25 cellular contexts compared by ENCODE assay signal in the genomic region with DNA sequence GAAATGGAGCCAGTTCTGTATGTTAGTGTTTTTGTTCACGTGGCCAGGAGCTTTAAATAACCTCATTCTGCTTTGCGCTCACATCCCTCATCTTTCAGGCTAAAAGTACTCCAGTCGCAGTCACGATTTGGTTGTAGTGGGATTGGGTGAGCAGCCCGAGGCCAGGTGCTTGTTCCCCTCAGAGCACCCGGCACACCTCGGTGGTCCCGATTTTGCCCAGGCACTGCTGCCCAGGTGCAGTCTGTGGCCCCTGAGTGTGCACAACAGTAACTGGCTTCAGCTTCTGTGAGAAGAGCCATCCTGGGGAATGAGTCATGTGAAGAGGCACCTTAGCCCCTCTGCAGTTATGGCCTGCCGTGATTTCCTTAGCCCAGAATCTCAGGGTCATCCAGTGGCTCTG. TPM values are rescaled to one million over a fixed set of nuclear protein-coding genes. Genes with fewer than 3 reads are reported as not detected.
DNase-seq lines count a peak whose midpoint lies in the region; ATAC-seq, FAIRE-seq and TF ChIP-seq lines count a peak whose summit lies in the region.
"Had no signal": no experiment of that assay in that cellular context is flagged by ENCODE, and none has a peak within 500 bp of the region (broad histone marks: within the 10 kb centered on the region; RNA-seq: fewer than 3 reads in every experiment).

No MANE protein-coding gene starts in this region.

- intact Hi-C loops in heart left ventricle (cut with DNase I) = no loop called here
- intact Hi-C loops in pancreas (cut with DNase I) = no loop called here
- intact Hi-C loops in transverse colon (cut with DNase I; ENCODE audit: low total_unique reads) = loop anchor here (10.0 kb wide), 1 partner anchor 560 kb away; no protein-coding TSS in a partner anchor

- H3K9me1 ChIP-seq in keratinocyte (ENCODE audit: control insufficient read depth, extremely low read depth, insufficient read depth, low read length) = no peaks in the 10 kb centered on the region

- H3K79me2 ChIP-seq in keratinocyte (ENCODE audit: control insufficient read depth, insufficient read depth, low read length) = no peaks in the 10 kb centered on the region

- H3K4me3 ChIP-seq in heart left ventricle (no peak overlapping the region), right atrium auricular region (no peak overlapping the region), keratinocyte (ENCODE audit: control insufficient read depth in 2 of 3, extremely low read depth in 1 of 3, insufficient read depth in 2 of 3, low read depth in 1 of 3, low read length in 3 of 3) (no peak overlapping the region), pancreas (no peak overlapping the region), transverse colon (no peak overlapping the region)
- H3K4me3 ChIP-seq: GM23248, right lobe of liver, SJCRH30 had no signal

- H2AFZ ChIP-seq in keratinocyte (ENCODE audit: control insufficient read depth, low read length) = no peak overlapping the region
- H2AFZ ChIP-seq: GM23248 had no signal

- no peaks in the 10 kb centered on the region for H3K9me3 ChIP-seq in heart left ventricle
- H3K9me3 ChIP-seq in right atrium auricular region = no peaks in the 10 kb centered on the region
- H3K9me3 ChIP-seq in keratinocyte (ENCODE audit: control insufficient read depth, low read depth, low read length) = no peaks in the 10 kb centered on the region
- H3K9me3 ChIP-seq in pancreas = no peaks in the 10 kb centered on the region
- H3K9me3 ChIP-seq in transverse colon = no peaks in the 10 kb centered on the region
- H3K9me3 ChIP-seq: Caco-2, right lobe of liver, SJCRH30 had no signal

- H3K9ac ChIP-seq in keratinocyte (ENCODE audit: control insufficient read depth, extremely low read depth, insufficient read depth, low read length) = no peak overlapping the region
- H3K9ac ChIP-seq: GM23248 had no signal

- in situ Hi-C loops in transverse colon (cut with MboI; ENCODE audit: low pct_ligation_motif_present in 1 of 4, low pct_unique_long_range_greater_than_20kb in 1 of 4, low sequenced_read_pairs in 3 of 4) = no loop called here

- TF ChIP-seq CTCF in heart left ventricle (IDR thresholded peaks at IDR 0.05) (no peak), right atrium auricular region (IDR thresholded peaks at IDR 0.05) (no peak), keratinocyte (optimal IDR thresholded peaks at IDR 0.05 in 1 of 3, IDR thresholded peaks at IDR 0.05 in 1 of 3, conservative IDR thresholded peaks at IDR 0.05 in 1 of 3; ENCODE audit: extremely low read depth in 1 of 3, insufficient read depth in 2 of 3, low read length in 3 of 3) (no peak), pancreas (IDR thresholded peaks at IDR 0.05) (no peak), transverse colon (IDR thresholded peaks at IDR 0.05) (no peak)

- H3K4me1 ChIP-seq in heart left ventricle (peaks cover 0 to 41% (median 9%) of the 10 kb centered on the region in 12 donors), right atrium auricular region (peaks cover 0 to 25% of the 10 kb centered on the region in 2 donors), keratinocyte (ENCODE audit: control insufficient read depth, extremely low read depth, insufficient read depth, low read length) (peaks cover 22% of the 10 kb centered on the region), pancreas (peaks cover 62 to 71% (median 65%) of the 10 kb centered on the region in 3 donors), transverse colon (peaks cover 32 to 55% (median 39%) of the 10 kb centered on the region in 4 donors)
- H3K4me1 ChIP-seq: Caco-2, SJCRH30 had no signal

- ATAC-seq in heart left ventricle (no peak), pancreas (no peak), GM18517 (IDR thresholded peaks at IDR 0.05; ENCODE audit: unreplicated experiment) (no peak), GM18907 (IDR thresholded peaks at IDR 0.05; ENCODE audit: unreplicated experiment) (no peak)

- H3K27ac ChIP-seq in heart left ventricle = peak overlapping the region in 8 of 12 donors; percentile 34 to 85 (median 79)
- H3K27ac ChIP-seq in right atrium auricular region = peak overlapping the region in 1 of 2 donors; percentile 63
- no peak overlapping the region for H3K27ac ChIP-seq in keratinocyte (ENCODE audit: control insufficient read depth, insufficient read depth, low read length)
- H3K27ac ChIP-seq in pancreas = peak overlapping the region; percentile 76 to 92 (median 82)
- peak overlapping the region; percentile 86 to 91 (median 90) for H3K27ac ChIP-seq in transverse colon
- H3K27ac ChIP-seq: 22Rv1, GM23248, SJCRH30 had no signal

- H3K36me3 ChIP-seq in heart left ventricle = peaks cover 0 to 74% (median 33%) of the 10 kb centered on the region in 9 donors
- H3K36me3 ChIP-seq in right atrium auricular region = peaks cover 15% of the 10 kb centered on the region
- H3K36me3 ChIP-seq in keratinocyte (ENCODE audit: control insufficient read depth in 2 of 2, extremely low read depth in 1 of 2, insufficient read depth in 2 of 2, low read length in 2 of 2) = peaks cover 2 to 6% of the 10 kb centered on the region in 2 experiments
- H3K36me3 ChIP-seq in pancreas = peaks cover 0 to 34% (median 3%) of the 10 kb centered on the region in 3 donors
- H3K36me3 ChIP-seq in transverse colon = peaks cover 0 to 5% (median 0%) of the 10 kb centered on the region in 4 donors
- H3K36me3 ChIP-seq: SJCRH30 had no signal

- TF ChIP-seq EP300 in transverse colon (IDR thresholded peaks at IDR 0.05; ENCODE audit: low read depth) = no peak

- dilution Hi-C loops in keratinocyte (cut with MboI; ENCODE audit: extremely low pct_ligation_motif_present, low sequenced_read_pairs) = no loop called here

- no peaks in the 10 kb centered on the region for H3K27me3 ChIP-seq in heart left ventricle
- H3K27me3 ChIP-seq in right atrium auricular region = no peaks in the 10 kb centered on the region
- no peaks in the 10 kb centered on the region for H3K27me3 ChIP-seq in keratinocyte (ENCODE audit: control insufficient read depth, extremely low read depth, insufficient read depth, low read length)
- H3K27me3 ChIP-seq in pancreas = no peaks in the 10 kb centered on the region
- no peaks in the 10 kb centered on the region for H3K27me3 ChIP-seq in transverse colon
- H3K27me3 ChIP-seq: right lobe of liver, SJCRH30 had no signal

- TF ChIP-seq POLR2A in heart left ventricle (IDR thresholded peaks at IDR 0.05) (no peak), transverse colon (IDR thresholded peaks at IDR 0.05) (no peak)

- no peak for DNase-seq in heart left ventricle
- DNase-seq in right atrium auricular region (ENCODE audit: low spot score) = no peak
- DNase-seq in keratinocyte (ENCODE audit: low read depth, low spot score) = no peak
- peak in 1 of 6 donors; percentile 42 for DNase-seq in pancreas
- no peak for DNase-seq in transverse colon
- no peak for DNase-seq in NAMALWA (ENCODE audit: low spot score)
- DNase-seq: activated CD4-positive, alpha-beta T cell treated with anti-CD3 and anti-CD28 coated beads, Interleukin-2, amount 50 U/mL, for 1 hour; activated CD8-positive, alpha-beta memory T cell treated with anti-CD3 and anti-CD28 coated beads, Interleukin-2, amount 50 U/mL, for 48 hours; activated gamma-delta T cell; Caco-2; central memory CD4-positive, alpha-beta T cell; GM23248; hippocampal formation; NCI-H1417 treated with DMSO at 0.1 percent for 48 hours; NCI-H748 treated with DMSO at 0.1 percent for 48 hours; nucleus accumbens; right lobe of liver; SJCRH30; stimulated activated CD4-positive, alpha-beta T cell treated with anti-CD3 and anti-CD28 coated beads, Interleukin-1b, Interleukin-23, amount 100 ng/mL, for 48 hours; stimulated activated naive CD4-positive, alpha-beta T cell had no signal

- FAIRE-seq in keratinocyte (lab: Jason Lieb, UNC) (peak; percentile 46), pancreas (lab: Jason Lieb, UNC) (no peak)
- FAIRE-seq: GM18507, islet of Langerhans had no signal

- no peaks in the 10 kb centered on the region for H4K20me1 ChIP-seq in keratinocyte (ENCODE audit: control insufficient read depth, extremely low read depth, insufficient read depth, low read length)

- 73 to 88% (median 87%) methylated on average over 9 of the region's 9 CpGs for WGBS in heart left ventricle, 4 donors
- 66 to 67% methylated on average over 9 of the region's 9 CpGs for WGBS in pancreas, 2 donors
- WGBS in transverse colon (ENCODE audit: low coverage in 1 of 2), 2 donors = 65% methylated on average over 9 of the region's 9 CpGs; no CpG with 5 or more reads in 1 of the 2 donors

- H3K4me2 ChIP-seq in keratinocyte (ENCODE audit: control insufficient read depth, extremely low read depth, insufficient read depth, low read depth, low read length) = no peak overlapping the region

RNA-seq across cellular contexts. Expression of gene IMPA2, which starts 33.2 kb away (rescaled TPM):
- total RNA-seq in heart left ventricle (10 to 100 TPM; 18.1 to 73.0 (median 44.3) TPM), right atrium auricular region (10 to 100 TPM; 20.2 to 22.9 TPM), pancreas (100 to 1,000 TPM; 140 to 286 (median 208) TPM), transverse colon (100 to 1,000 TPM in 1 of 4 donors, 10 to 100 TPM in 3; 50.1 to 290 (median 84.6) TPM)
- polyA plus RNA-seq in heart left ventricle (10 to 100 TPM; 19.9 to 34.9 TPM), keratinocyte (9.9 to 18.7 TPM (median 17.6 TPM) in 3 replicates), pancreas (100 to 1,000 TPM in 1 of 2 donors, 10 to 100 TPM in 1; 93.5 to 130 TPM)
- 66.4 TPM for polyA plus RNA-seq in keratinocyte (2011; ENCODE audit: low read depth)
- 11.2 and 14.0 TPM in 2 replicates for polyA plus RNA-seq in keratinocyte (2011; cell fraction: cytosol; rRNA removed)
- 11.4 TPM in 2 replicates for polyA plus RNA-seq in keratinocyte (2011; cell fraction: nucleus; rRNA removed)
- polyA plus RNA-seq in keratinocyte (2012; ENCODE audit: low replicate concordance) = 11.0 and 143 TPM in 2 replicates
- polyA minus RNA-seq in keratinocyte = 12.0 to 15.1 TPM (median 12.1 TPM) in 3 replicates
- polyA minus RNA-seq in keratinocyte (2011; cell fraction: cytosol; rRNA and poly(A)+ RNA removed) = 12.5 TPM
- 4.2 and 4.6 TPM in 2 replicates for polyA minus RNA-seq in keratinocyte (2011; cell fraction: nucleus; rRNA and poly(A)+ RNA removed)
